In the genomic region with DNA sequence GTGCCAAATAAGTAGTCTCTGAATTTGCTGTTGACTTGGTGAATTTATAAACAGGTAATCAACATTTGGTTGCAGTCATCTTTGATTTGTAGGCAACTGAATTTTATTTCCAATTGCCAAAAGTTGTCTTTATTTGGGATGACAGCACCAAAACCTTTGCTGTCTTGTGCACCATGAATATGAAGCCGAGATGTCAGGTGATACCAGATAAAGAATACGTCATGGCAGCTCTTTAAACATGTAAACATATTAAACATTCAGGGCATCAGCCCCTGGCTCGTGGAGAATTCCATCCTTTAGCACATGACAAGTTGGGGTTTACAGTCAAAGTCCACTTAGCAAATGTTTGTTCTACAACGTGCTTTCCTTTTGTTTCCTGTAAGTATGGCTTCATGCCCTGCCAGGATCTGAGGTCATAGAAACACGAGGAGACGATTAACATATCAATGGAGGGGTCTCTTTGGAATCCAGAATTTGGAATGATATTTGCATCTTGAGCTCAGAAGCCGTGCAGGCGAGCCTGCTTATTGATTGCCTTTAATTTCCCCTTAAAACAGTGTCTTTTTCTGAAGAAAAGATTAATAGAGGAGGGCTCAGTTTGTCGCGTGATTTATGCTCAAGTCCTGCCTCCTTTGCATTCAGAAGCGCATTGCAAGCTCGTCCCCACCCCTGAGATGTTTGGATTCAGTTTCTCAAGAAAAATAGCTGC, we compare ENCODE assay signal across 10 cellular contexts.
DNase-seq lines count a peak whose midpoint lies in the region; FAIRE-seq and TF ChIP-seq lines count a peak whose summit lies in the region.
"Had no signal": no experiment of that assay in that cellular context is flagged by ENCODE, and none has a peak within 500 bp of the region (broad histone marks: within the 10 kb centered on the region; RNA-seq: fewer than 3 reads in every experiment).

No MANE protein-coding gene starts in this region.

- FAIRE-seq in TTC549 (lab: Jason Lieb, UNC): peak; percentile 88

- peak; percentile 1 for TF ChIP-seq CTCF in subcutaneous adipose tissue (IDR thresholded peaks at IDR 0.05; ENCODE audit: low read depth)

- DNase-seq in NCI-H748 (lab: John Stamatoyannopoulos, UW; ENCODE audit: unreplicated experiment) (peak; percentile 9), NCI-H748 treated with DMSO at 0.1 percent for 48 hours (lab: John Stamatoyannopoulos, UW) (no peak), iPS-NIHi7 (ENCODE audit: extremely low spot score) (peak; percentile 49), NCI-H446 (lab: John Stamatoyannopoulos, UW) (no peak)
- no peak for DNase-seq in activated T-cell treated with anti-CD3 and anti-CD28 coated beads, Interleukin-2, amount 50 U/mL, for 1 hour
- no peak for DNase-seq in activated CD4-positive, alpha-beta T cell treated with anti-CD3 and anti-CD28 coated beads for 1 hour
- DNase-seq: activated CD4-positive, alpha-beta T cell treated with anti-CD3 and anti-CD28 coated beads for 48 hours; stimulated activated CD4-positive, alpha-beta T cell treated with anti-CD3 and anti-CD28 coated beads, Interleukin-15, amount 100 ng/mL, for 24 hours had no signal

Comparison
In these comparisons a context has a peak if more than half of its experiments do, and no peak if none do; other contexts are left out.
1. DNase-seq: peak in NCI-H748 (single experiment) and iPS-NIHi7 (single experiment); none in NCI-H748 treated with DMSO at 0.1 percent for 48 hours (single experiment), activated T-cell treated with anti-CD3 and anti-CD28 coated beads, Interleukin-2, amount 50 U/mL, for 1 hour (single experiment), NCI-H446 (0 of 2) and activated CD4-positive, alpha-beta T cell treated with anti-CD3 and anti-CD28 coated beads for 1 hour (single experiment).